12 cellular contexts compared by ENCODE assay signal in the genomic region with DNA sequence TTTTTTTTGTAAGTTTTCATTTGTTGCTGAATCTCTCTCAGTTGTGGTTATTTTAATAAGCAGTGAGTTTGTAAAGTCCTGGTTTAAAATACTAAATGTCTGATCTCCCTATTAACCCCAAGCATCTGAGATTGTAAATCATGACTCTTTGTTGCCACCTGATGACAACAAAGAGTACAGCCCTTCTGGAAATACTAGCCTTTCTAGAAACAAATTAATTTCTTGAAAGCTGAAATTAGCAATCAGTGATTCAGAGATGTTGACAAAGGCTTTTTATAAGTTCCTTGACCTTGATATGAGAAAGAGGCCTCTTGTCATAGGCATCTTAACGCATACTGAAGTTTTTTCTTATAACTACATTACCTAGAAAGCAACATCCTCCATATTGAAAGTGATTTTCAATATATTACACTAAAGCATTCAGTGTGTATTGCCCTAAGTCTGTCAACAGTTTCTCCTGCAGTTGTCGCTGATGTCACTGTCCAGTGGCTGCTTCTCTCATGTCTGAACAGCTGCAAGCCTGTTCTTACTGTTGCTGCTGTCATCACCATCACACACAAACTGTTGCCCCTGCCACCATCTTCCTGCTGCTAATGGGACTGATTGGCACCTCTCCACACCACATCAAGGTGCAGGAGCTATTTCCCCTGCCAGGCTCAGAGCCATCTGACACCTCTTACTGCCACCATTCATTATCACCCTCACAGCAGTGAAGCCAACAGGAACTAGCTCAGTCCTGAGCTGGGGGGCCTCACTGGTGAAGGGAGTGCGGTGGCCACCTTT.
DNase-seq lines count a peak whose midpoint lies in the region; ATAC-seq and TF ChIP-seq lines count a peak whose summit lies in the region.
"Had no signal": no experiment of that assay in that cellular context is flagged by ENCODE, and none has a peak within 500 bp of the region (broad histone marks: within the 10 kb centered on the region; RNA-seq: fewer than 3 reads in every experiment).

No MANE protein-coding gene starts in this region.

- H3K9me3 ChIP-seq in T-helper 17 cell (ENCODE audit: control insufficient read depth, low read length, poor library complexity, severe bottlenecking) (no peaks in the 10 kb centered on the region), right cardiac atrium (ENCODE audit: control insufficient read depth, low read length) (no peaks in the 10 kb centered on the region)
- H3K9me3 ChIP-seq: ovary had no signal

- no peak overlapping the region for H3K4me3 ChIP-seq in right cardiac atrium (ENCODE audit: low read length)
- H3K4me3 ChIP-seq: ovary had no signal

- intact Hi-C loops in right cardiac atrium (cut with DNase I): no loop called here

- 59% methylated on average over 3 of the region's 3 CpGs for WGBS in right cardiac atrium

- peak overlapping the region; percentile 19 for H3K27ac Mint-ChIP-seq in T-helper 17 cell

- no peak overlapping the region for H3K27ac ChIP-seq in right cardiac atrium (ENCODE audit: low read length)
- H3K27ac ChIP-seq: ovary had no signal

- H3K27me3 Mint-ChIP-seq in T-helper 17 cell: no peaks in the 10 kb centered on the region

- no peaks in the 10 kb centered on the region for H3K27me3 ChIP-seq in right cardiac atrium (ENCODE audit: control insufficient read depth, insufficient read depth)
- H3K27me3 ChIP-seq: ovary had no signal

- peaks cover 4% of the 10 kb centered on the region for H3K4me1 Mint-ChIP-seq in T-helper 17 cell

- DNase-seq in Daoy (ENCODE audit: low read depth): peak; percentile 17
- DNase-seq in T-helper 17 cell: no peak
- DNase-seq in right cardiac atrium: peak; percentile 38 to 67 (median 46)
- no peak for DNase-seq in NCI-H2227 (lab: John Stamatoyannopoulos, UW; ENCODE audit: unreplicated experiment)
- DNase-seq: activated CD8-positive, alpha-beta memory T cell treated with anti-CD3 and anti-CD28 coated beads, Interleukin-2, amount 50 U/mL, for 4 hours; central memory CD4-positive, alpha-beta T cell; NCI-H526 treated with DMSO at 0.1 percent for 48 hours; ovary; T1000 had no signal

- TF ChIP-seq CTCF in LNCAP (IDR thresholded peaks at IDR 0.05): peak; percentile 52

- H3K4me1 ChIP-seq in right cardiac atrium (ENCODE audit: control insufficient read depth, insufficient read depth, low read length): peaks cover 6% of the 10 kb centered on the region

- no peak for ATAC-seq in T-helper 17 cell
- ATAC-seq in right cardiac atrium: peak; percentile 85 to 94
- ATAC-seq in HG02884 (IDR thresholded peaks at IDR 0.05; ENCODE audit: unreplicated experiment): no peak
- ATAC-seq in HG03469 (IDR thresholded peaks at IDR 0.05; ENCODE audit: unreplicated experiment): no peak

- no peak overlapping the region for H3K4me3 Mint-ChIP-seq in T-helper 17 cell

- no peaks in the 10 kb centered on the region for H3K36me3 Mint-ChIP-seq in T-helper 17 cell (ENCODE audit: low read depth)

Comparison
In these comparisons a context has a peak if more than half of its experiments do, and no peak if none do; other contexts are left out.
1. DNase-seq: peak in Daoy (single experiment) and right cardiac atrium (3 of 3); none in T-helper 17 cell (0 of 3) and NCI-H2227 (single experiment).
2. ATAC-seq: peak in right cardiac atrium (2 of 2); none in T-helper 17 cell (single experiment), HG02884 (single experiment) and HG03469 (single experiment).